22 cellular contexts compared by ENCODE assay signal in genomic region chrX:45233541-45233940, GRCh38. TPM values are rescaled to one million over a fixed set of nuclear protein-coding genes. Genes with fewer than 3 reads are reported as not detected.
DNase-seq lines count a peak whose midpoint lies in the region; ATAC-seq and TF ChIP-seq lines count a peak whose summit lies in the region.
"Had no signal": no experiment of that assay in that cellular context is flagged by ENCODE, and none has a peak within 500 bp of the region (broad histone marks: within the 10 kb centered on the region; RNA-seq: fewer than 3 reads in every experiment).

No MANE protein-coding gene starts in this region.

- TF ChIP-seq RAD21 in SK-N-SH (IDR thresholded peaks at IDR 0.05; ENCODE audit: low read length): no peak

- H3K4me1 ChIP-seq in mesenchymal stem cell (ENCODE audit: control insufficient read depth, insufficient read depth, low read depth, low read length) (no peaks in the 10 kb centered on the region), SK-N-SH (ENCODE audit: control insufficient read depth in 1 of 2, insufficient read depth in 2 of 2, low read depth in 1 of 2, low read length in 1 of 2) (no peaks in the 10 kb centered on the region)
- H3K4me1 ChIP-seq: A549 had no signal

- peaks cover 0 to 75% of the 10 kb centered on the region in 2 experiments for H3K27me3 ChIP-seq in mesenchymal stem cell (ENCODE audit: control insufficient read depth in 1 of 2, insufficient read depth in 1 of 2, low read length in 2 of 2)
- H3K27me3 ChIP-seq in SK-N-SH (ENCODE audit: insufficient read depth): no peaks in the 10 kb centered on the region; the same call in 1 of the 2 replicates

- H3K27ac Mint-ChIP-seq in stimulated activated naive CD8-positive, alpha-beta T cell treated with anti-CD3 and anti-CD28 coated beads, Interleukin-15, amount 100 ng/mL, for 72 hours: peak overlapping the region in 1 of 2 donors; percentile 46
- H3K27ac Mint-ChIP-seq: HFFc6 had no signal

- H3K9me2 ChIP-seq in SK-N-SH: no peaks in the 10 kb centered on the region

- peaks cover 5% of the 10 kb centered on the region for H3K4me1 Mint-ChIP-seq in stimulated activated naive CD8-positive, alpha-beta T cell treated with anti-CD3 and anti-CD28 coated beads, Interleukin-15, amount 100 ng/mL, for 72 hours

- no peaks in the 10 kb centered on the region for H3K36me3 ChIP-seq in mesenchymal stem cell (ENCODE audit: control insufficient read depth in 1 of 2, insufficient read depth in 2 of 2, low read depth in 1 of 2, low read length in 2 of 2)
- H3K36me3 ChIP-seq in SK-N-SH (replicated peaks in 1 of 2; ENCODE audit: control insufficient read depth in 1 of 2, insufficient read depth in 2 of 2, low read length in 1 of 2): no peaks in the 10 kb centered on the region

- DNase-seq in HCEC 1CT (peak; percentile 4), RKO (ENCODE audit: low spot score) (peak; percentile 21), choroid plexus epithelial cell (ENCODE audit: low read depth) (peak; percentile 5), mesenchymal stem cell (peak; percentile 2), glomerular visceral epithelial cell (ENCODE audit: extremely low spot score) (no peak), kidney tubule cell (ENCODE audit: low spot score) (no peak), SK-N-SH (no peak)
- DNase-seq in stimulated activated naive CD8-positive, alpha-beta T cell treated with anti-CD3 and anti-CD28 coated beads, Interleukin-15, amount 100 ng/mL, for 72 hours: no peak
- DNase-seq: C1 segment of cervical spinal cord; DMS 273 treated with DMSO at 0.1 percent for 48 hours; GDM1; HFFc6; KG1; NCI-H1436; NCI-H2029; NCI-H2171; NCI-H446; NCI-H69; NK-92 treated with Interleukin-12 subunit alpha and Interleukin-12 subunit beta, amount 100 ng/mL, for 24 hours had no signal

- H3K9me3 Mint-ChIP-seq in stimulated activated naive CD8-positive, alpha-beta T cell treated with anti-CD3 and anti-CD28 coated beads, Interleukin-15, amount 100 ng/mL, for 72 hours: peaks cover 4 to 13% of the 10 kb centered on the region in 2 donors
- H3K9me3 Mint-ChIP-seq: HFFc6 had no signal

- no peak overlapping the region for H4K91ac ChIP-seq in mesenchymal stem cell (ENCODE audit: low read length)

- H3K4me3 Mint-ChIP-seq in stimulated activated naive CD8-positive, alpha-beta T cell treated with anti-CD3 and anti-CD28 coated beads, Interleukin-15, amount 100 ng/mL, for 72 hours: no peak overlapping the region
- H3K4me3 Mint-ChIP-seq: HFFc6 had no signal

- no peak overlapping the region for H2BK120ac ChIP-seq in mesenchymal stem cell (ENCODE audit: low read depth, low read length)

- TF ChIP-seq EP300 in SK-N-SH (IDR thresholded peaks at IDR 0.05; ENCODE audit: borderline replicate concordance in 1 of 2, low read depth in 1 of 2, low read length in 1 of 2): no peak

- TF ChIP-seq CTCF in choroid plexus epithelial cell (conservative IDR thresholded peaks at IDR 0.05; ENCODE audit: low read depth, low read length): no peak
- TF ChIP-seq CTCF in SK-N-SH (IDR thresholded peaks at IDR 0.05): no peak

- H3K4ac ChIP-seq in mesenchymal stem cell (ENCODE audit: low read depth in 1 of 2, low read length in 2 of 2): no peak overlapping the region

- H3K4me3 ChIP-seq in choroid plexus epithelial cell (ENCODE audit: low read depth, low read length) (no peak overlapping the region), mesenchymal stem cell (ENCODE audit: insufficient read depth in 1 of 2, low read depth in 1 of 2, low read length in 2 of 2) (no peak overlapping the region), SK-N-SH (ENCODE audit: low read depth in 2 of 2, low read length in 1 of 2) (no peak overlapping the region)
- H3K4me3 ChIP-seq: A549, GM12878 had no signal

- no peak overlapping the region for H2BK15ac ChIP-seq in mesenchymal stem cell (ENCODE audit: low read depth, poor library complexity, severe bottlenecking)

- H3K23ac ChIP-seq in mesenchymal stem cell (ENCODE audit: low read length in 2 of 2): no peak overlapping the region

- no peak overlapping the region for H2AK5ac ChIP-seq in mesenchymal stem cell (ENCODE audit: low read length, severe bottlenecking)

- no peaks in the 10 kb centered on the region for H3K79me2 ChIP-seq in SK-N-SH (ENCODE audit: insufficient read depth)

- POLR2A ChIA-PET in SK-N-SH (lab: Yijun Ruan, JAX): no interaction called here

- ATAC-seq in stimulated activated naive CD8-positive, alpha-beta T cell treated with anti-CD3 and anti-CD28 coated beads, Interleukin-15, amount 100 ng/mL, for 72 hours: no peak
- ATAC-seq: A549, GM12878, HepG2 had no signal

- H2AFZ ChIP-seq in mesenchymal stem cell (ENCODE audit: low read depth, low read length): no peak overlapping the region
- H2AFZ ChIP-seq in SK-N-SH (ENCODE audit: low read depth): no peak overlapping the region

- CTCF ChIA-PET in SK-N-SH (lab: Yijun Ruan, JAX): no interaction called here

- H3K27ac ChIP-seq in mesenchymal stem cell (ENCODE audit: low read length, poor library complexity, severe bottlenecking) (no peak overlapping the region), SK-N-SH (ENCODE audit: low read depth in 2 of 2, low read length in 1 of 2) (no peak overlapping the region)
- H3K27ac ChIP-seq: A549 had no signal

- H4K8ac ChIP-seq in mesenchymal stem cell (ENCODE audit: low read length): no peak overlapping the region

- H3K9ac ChIP-seq in mesenchymal stem cell (ENCODE audit: low read length) (no peak overlapping the region), SK-N-SH (no peak overlapping the region)

- WGBS in mesenchymal stem cell: 60% methylated on average over 2 of the region's 2 CpGs
- WGBS in SK-N-SH (ENCODE audit: low lambda C conversion rate): 11% methylated on average over 2 of the region's 2 CpGs

- H3F3A ChIP-seq in SK-N-SH (replicated peaks; ENCODE audit: insufficient read depth): no peaks in the 10 kb centered on the region

- no peaks in the 10 kb centered on the region for H3K27me3 Mint-ChIP-seq in stimulated activated naive CD8-positive, alpha-beta T cell treated with anti-CD3 and anti-CD28 coated beads, Interleukin-15, amount 100 ng/mL, for 72 hours

- H3K4me2 ChIP-seq in mesenchymal stem cell (ENCODE audit: low read length, poor library complexity, severe bottlenecking): no peak overlapping the region
- no peak overlapping the region for H3K4me2 ChIP-seq in SK-N-SH
- H3K4me2 ChIP-seq: A549 had no signal

- no peaks in the 10 kb centered on the region for H4K20me1 ChIP-seq in SK-N-SH (ENCODE audit: insufficient read depth)

- H2BK5ac ChIP-seq in mesenchymal stem cell (ENCODE audit: low read depth, low read length, poor library complexity, severe bottlenecking): no peak overlapping the region

- no peak overlapping the region for H3K18ac ChIP-seq in mesenchymal stem cell (ENCODE audit: low read depth in 1 of 2, low read length in 2 of 2)

- H3K9me3 ChIP-seq in mesenchymal stem cell (ENCODE audit: control insufficient read depth, low read length) (peaks cover 7% of the 10 kb centered on the region), SK-N-SH (no peaks in the 10 kb centered on the region)
- H3K9me3 ChIP-seq: A549 had no signal

- H2BK12ac ChIP-seq in mesenchymal stem cell (ENCODE audit: low read length in 2 of 2): no peak overlapping the region

- no peaks in the 10 kb centered on the region for H3K79me1 ChIP-seq in mesenchymal stem cell (replicated peaks; ENCODE audit: low read length, poor library complexity, severe bottlenecking)

- no peak overlapping the region for H3K14ac ChIP-seq in mesenchymal stem cell (ENCODE audit: low read length in 2 of 2)

TF ChIP-seq in SK-N-SH, 30 proteins besides CTCF, POLR2A, EP300 and RAD21:
- TF ChIP-seq POLR2AphosphoS5 (IDR thresholded peaks at IDR 0.05; ENCODE audit: low read depth, low read length): no peak
- no peak for TF ChIP-seq TCF12 (IDR thresholded peaks at IDR 0.05)
- no peak for TF ChIP-seq TAF1 (IDR thresholded peaks at IDR 0.05; ENCODE audit: borderline replicate concordance, low read depth, low read length)
- TF ChIP-seq JUND (IDR thresholded peaks at IDR 0.05): no peak
- no peak for TF ChIP-seq RFX5 (IDR thresholded peaks at IDR 0.05; ENCODE audit: low read length)

RNA-seq across cellular contexts. Expression of gene DIPK2B, which starts 32.9 kb away (rescaled TPM):
- polyA plus RNA-seq in mesenchymal stem cell (2013, experiment 1 of 2): not detected
- not detected for polyA plus RNA-seq in mesenchymal stem cell (2013, experiment 2 of 2)
- 0.02 TPM in 2 replicates for polyA plus RNA-seq in SK-N-SH (2012; rRNA removed)
- polyA plus RNA-seq in SK-N-SH (2012; cell fraction: cytosol; rRNA removed): 0.03 TPM in 2 replicates
- 0.02 TPM in 2 replicates for polyA plus RNA-seq in SK-N-SH (2012; cell fraction: nucleus; rRNA removed)
- polyA plus RNA-seq: A549, GM12878, HepG2 had no signal

Comparison
In these comparisons a context has a peak if more than half of its experiments do, and no peak if none do; other contexts are left out.
1. DNase-seq: peak in HCEC 1CT (single experiment), RKO (single experiment), choroid plexus epithelial cell (single experiment) and mesenchymal stem cell (single experiment); none in stimulated activated naive CD8-positive, alpha-beta T cell treated with anti-CD3 and anti-CD28 coated beads, Interleukin-15, amount 100 ng/mL, for 72 hours (0 of 2), glomerular visceral epithelial cell (single experiment), kidney tubule cell (single experiment) and SK-N-SH (single experiment).